In genomic region chr7:20113423-20114027, GRCh38 we compare ENCODE assay signal across 10 cellular contexts.
DNase-seq lines count a peak whose midpoint lies in the region; ATAC-seq and TF ChIP-seq lines count a peak whose summit lies in the region.
"Had no signal": no experiment of that assay in that cellular context is flagged by ENCODE, and none has a peak within 500 bp of the region (broad histone marks: within the 10 kb centered on the region; RNA-seq: fewer than 3 reads in every experiment).

No MANE protein-coding gene starts in this region.

- H3K79me2 ChIP-seq in GM23248 (ENCODE audit: insufficient read depth): no peaks in the 10 kb centered on the region

- H3K4me3 Mint-ChIP-seq in activated B cell treated with CpG ODN at 0.5 μM for 24 hours: peak overlapping the region; percentile 52

- H3F3A ChIP-seq in GM23248 (ENCODE audit: insufficient read depth): no peaks in the 10 kb centered on the region

- ATAC-seq in GM18498 (IDR thresholded peaks at IDR 0.05; ENCODE audit: unreplicated experiment) (peak; percentile 88), GM21526 (IDR thresholded peaks at IDR 0.05; ENCODE audit: low FRiP score, unreplicated experiment) (peak; percentile 93), HG03354 (IDR thresholded peaks at IDR 0.05; ENCODE audit: poor library complexity, severe bottlenecking, unreplicated experiment) (peak; percentile 79), activated B cell treated with CpG ODN at 0.5 μM for 24 hours (ENCODE audit: low read depth) (peak; percentile 78)

- H3K9me3 ChIP-seq in GM23248 (ENCODE audit: low read depth): no peaks in the 10 kb centered on the region

- DNase-seq in activated B cell treated with CpG ODN at 0.5 μM for 24 hours (no peak), GM23248 (no peak), NCI-H128 (lab: John Stamatoyannopoulos, UW; ENCODE audit: unreplicated experiment) (no peak), cardiac septum (ENCODE audit: low spot score) (no peak)
- no peak for DNase-seq in activated T-cell treated with anti-CD3 and anti-CD28 coated beads, Interleukin-2, amount 50 U/mL, for 48 hours
- DNase-seq: DMS79, WERI-Rb-1 had no signal

- H3K36me3 ChIP-seq in GM23248 (ENCODE audit: low read depth): no peaks in the 10 kb centered on the region
- H3K36me3 ChIP-seq: WERI-Rb-1 had no signal

- intact Hi-C loops in activated B cell treated with CpG ODN at 0.5 μM for 24 hours (cut with micrococcal nuclease) (loop anchor here (1.0 to 5.0 kb wide), 11 partner anchors 15 to 1314 kb away; partner anchors contain the start of genes MACC1, POLR1F and SP4), cardiac septum (cut with DNase I) (no loop called here)

- peaks cover 25% of the 10 kb centered on the region for H3K4me1 Mint-ChIP-seq in activated B cell treated with CpG ODN at 0.5 μM for 24 hours

- no peak overlapping the region for H3K4me2 ChIP-seq in GM23248 (ENCODE audit: unreplicated experiment)

- peaks cover 6% of the 10 kb centered on the region; the same call in 1 of the 2 replicates for H3K4me1 ChIP-seq in GM23248 (ENCODE audit: insufficient read depth)

- TF ChIP-seq CTCF in activated B cell treated with CpG ODN at 0.5 μM for 24 hours (IDR thresholded peaks at IDR 0.05): no peak

- H3K27ac ChIP-seq in GM23248: no peak overlapping the region
- H3K27ac ChIP-seq: WERI-Rb-1 had no signal

- no peaks in the 10 kb centered on the region for H3K36me3 Mint-ChIP-seq in activated B cell treated with CpG ODN at 0.5 μM for 24 hours (ENCODE audit: low read depth)

- H2AFZ ChIP-seq in GM23248: no peak overlapping the region

- H3K9me2 ChIP-seq in GM23248 (ENCODE audit: insufficient read depth): no peaks in the 10 kb centered on the region

- no peaks in the 10 kb centered on the region for H3K9me3 Mint-ChIP-seq in activated B cell treated with CpG ODN at 0.5 μM for 24 hours

- H3K27me3 ChIP-seq in GM23248 (replicated peaks; ENCODE audit: insufficient read depth): no peaks in the 10 kb centered on the region

- H3K4me3 ChIP-seq in GM23248: no peak overlapping the region

- WGBS in GM23248 (ENCODE audit: low coverage in 1 of 2, low lambda C conversion rate in 2 of 2, missing lambda C conversion rate in 2 of 2), 2 experiments: 71 to 72% methylated on average over 4 of the region's 4 CpGs

- H3K27me3 Mint-ChIP-seq in activated B cell treated with CpG ODN at 0.5 μM for 24 hours: no peaks in the 10 kb centered on the region

- in situ Hi-C loops in GM23248 (cut with MboI): no loop called here

- H4K20me1 ChIP-seq in GM23248 (ENCODE audit: insufficient read depth): no peaks in the 10 kb centered on the region

- H3K9ac ChIP-seq in GM23248: no peak overlapping the region

- CTCF ChIA-PET in activated B cell treated with CpG ODN at 0.5 μM for 24 hours (lab: Charles Lee): interaction anchor here (0.6 to 2.0 kb wide), 6 partner anchors 10 to 404 kb away, joined by 3 to 8 read pairs (median 4); no protein-coding TSS in a partner anchor

- POLR2A ChIA-PET in activated B cell treated with CpG ODN at 0.5 μM for 24 hours (lab: Charles Lee): interaction anchor here (0.7 to 1.4 kb wide), 2 partner anchors 92 to 150 kb away, joined by 4 read pairs; no protein-coding TSS in a partner anchor

- H3K27ac Mint-ChIP-seq in activated B cell treated with CpG ODN at 0.5 μM for 24 hours: peak overlapping the region; percentile 70
